Comparison of ENCODE assay signal across 28 cellular contexts in genomic region chr16:49703494-49703893, GRCh38.
DNase-seq lines count a peak whose midpoint lies in the region; TF ChIP-seq lines count a peak whose summit lies in the region.
"Had no signal": no experiment of that assay in that cellular context is flagged by ENCODE, and none has a peak within 500 bp of the region (broad histone marks: within the 10 kb centered on the region; RNA-seq: fewer than 3 reads in every experiment).

No MANE protein-coding gene starts in this region.

- H3K79me2 ChIP-seq in H9 (ENCODE audit: insufficient read depth, low read length) (no peaks in the 10 kb centered on the region), osteoblast (ENCODE audit: insufficient read depth, low read length) (no peaks in the 10 kb centered on the region)

- H2BK120ac ChIP-seq in H9 (ENCODE audit: low read depth, low read length, poor library complexity, severe bottlenecking): no peak overlapping the region

- H3T11ph ChIP-seq in H9 (ENCODE audit: low read length): no peak overlapping the region

- H3K27ac Mint-ChIP-seq in H9 (peak overlapping the region; percentile 53 to 95 (median 57); a peak in 3 of 7 replicates), endothelial cell (ENCODE audit: unreplicated experiment) (no peak overlapping the region)
- H3K27ac Mint-ChIP-seq: activated CD8-positive, alpha-beta memory T cell treated with anti-CD3 and anti-CD28 coated beads, Interleukin-2, amount 10 ng/mL, durations not matched to agents 7 days and 5 days; activated T-cell treated with anti-CD3 and anti-CD28 coated beads, Interleukin-2, amount 50 U/mL, for 72 hours; T-helper 1 cell treated with Interleukin-12 subunit alpha and Interleukin-12 subunit beta and Interleukin-4 antibody, amounts not matched to agents 30 μg/mL and 1 μg/mL, for 36 hours had no signal

- H3K27me3 Mint-ChIP-seq in H9 (ENCODE audit: low read depth): no peaks in the 10 kb centered on the region
- H3K27me3 Mint-ChIP-seq in endothelial cell (ENCODE audit: unreplicated experiment): no peaks in the 10 kb centered on the region

- H2AFZ ChIP-seq in H9 (ENCODE audit: low read length) (no peak overlapping the region), osteoblast (ENCODE audit: low read length) (no peak overlapping the region)

- no peak overlapping the region for H2BK12ac ChIP-seq in H9 (ENCODE audit: insufficient read length, low read depth, low read length)

- no peak overlapping the region for H3K4me3 ChIP-seq in SJCRH30
- no peak overlapping the region; the same call in 1 of the 2 replicates for H3K4me3 ChIP-seq in iPS-20b (ENCODE audit: low read length)
- no peak overlapping the region for H3K4me3 ChIP-seq in osteoblast (ENCODE audit: insufficient read depth, low read length)
- H3K4me3 ChIP-seq: heart right ventricle, MG63, stomach had no signal

- no peak for DNase-seq in H9
- peak; percentile 24 to 46 for DNase-seq in SJCRH30
- DNase-seq in osteoblast (ENCODE audit: insufficient read length, low spot score, missing footprints): peak; percentile 10
- DNase-seq in AG08395 (ENCODE audit: low spot score): no peak
- no peak for DNase-seq in activated effector memory CD4-positive, alpha-beta T cell treated with Interleukin-2 at 50 U/mL for 16 hours
- DNase-seq in endothelial cell (ENCODE audit: low spot score): no peak
- DNase-seq: activated CD4-positive, alpha-beta T cell treated with anti-CD3 and anti-CD28 coated beads, Interleukin-2, amount 50 U/mL, for 4 hours; activated CD8-positive, alpha-beta memory T cell treated with anti-CD3 and anti-CD28 coated beads, Interleukin-2, amount 10 ng/mL, durations not matched to agents 7 days and 5 days; activated naive CD4-positive, alpha-beta T cell treated with Interleukin-2 at 50 U/mL for 16 hours; activated T-cell treated with anti-CD3 and anti-CD28 coated beads, Interleukin-2, amount 50 U/mL, for 72 hours; Caco-2; central memory CD4-positive, alpha-beta T cell; cortex of kidney; DMS79 treated with DMSO at 0.1 percent for 48 hours; foreskin melanocyte; GDM1; heart right ventricle; MG63; NCI-H2029 treated with DMSO at 0.1 percent for 48 hours; NCI-H524; OCI-M1; stimulated activated CD4-positive, alpha-beta T cell treated with anti-CD3 and anti-CD28 coated beads, Interleukin-12 subunit alpha, Interleukin-12 subunit beta, amount 100 ng/mL, for 4 hours; stimulated activated CD4-positive, alpha-beta T cell treated with anti-CD3 and anti-CD28 coated beads, Interleukin-2, amount 100 ng/mL, for 48 hours; stomach had no signal

- no peak overlapping the region for H3K23ac ChIP-seq in H9 (ENCODE audit: insufficient read length, low read depth, low read length)

- H3K9me3 Mint-ChIP-seq in H9: no peaks in the 10 kb centered on the region
- H3K9me3 Mint-ChIP-seq in endothelial cell (ENCODE audit: unreplicated experiment): no peaks in the 10 kb centered on the region
- H3K9me3 Mint-ChIP-seq: activated T-cell treated with anti-CD3 and anti-CD28 coated beads, Interleukin-2, amount 50 U/mL, for 72 hours; T-helper 1 cell treated with Interleukin-12 subunit alpha and Interleukin-12 subunit beta and Interleukin-4 antibody, amounts not matched to agents 30 μg/mL and 1 μg/mL, for 36 hours had no signal

- TF ChIP-seq CTCF in H9 (conservative IDR thresholded peaks at IDR 0.05) (no peak), osteoblast (IDR thresholded peaks at IDR 0.05; ENCODE audit: extremely low read depth, low read depth, low read length) (no peak), endothelial cell (IDR thresholded peaks at IDR 0.05; ENCODE audit: unreplicated experiment) (no peak)

- no peak overlapping the region for H3K9ac ChIP-seq in H9 (ENCODE audit: extremely low read depth, insufficient read length, low read length)
- peak overlapping the region; percentile 37; the same call in 1 of the 2 replicates for H3K9ac ChIP-seq in iPS-20b (ENCODE audit: low read depth, low read length)
- H3K9ac ChIP-seq: KMS-11 had no signal

- no peak overlapping the region for H4K8ac ChIP-seq in H9 (replicated peaks; ENCODE audit: insufficient read length, low read depth, low read length)

- H3K4me2 ChIP-seq in H9 (ENCODE audit: insufficient read depth, insufficient read length, low read length): no peak overlapping the region
- no peak overlapping the region for H3K4me2 ChIP-seq in osteoblast (ENCODE audit: insufficient read depth, low read length)
- H3K4me2 ChIP-seq: KMS-11 had no signal

- no peak overlapping the region for H4K5ac ChIP-seq in H9 (ENCODE audit: insufficient read length, low read depth, low read length)

- peaks cover 3% of the 10 kb centered on the region for H3K23me2 ChIP-seq in H9 (ENCODE audit: insufficient read length, low read depth, low read length, poor library complexity, severe bottlenecking)

- H2BK15ac ChIP-seq in H9 (ENCODE audit: low read depth, low read length): no peak overlapping the region

- H3K79me1 ChIP-seq in H9 (ENCODE audit: insufficient read depth, low read depth, low read length, poor library complexity, severe bottlenecking): no peaks in the 10 kb centered on the region

- H3K4me3 Mint-ChIP-seq in H9: no peak overlapping the region
- no peak overlapping the region for H3K4me3 Mint-ChIP-seq in endothelial cell (ENCODE audit: unreplicated experiment)
- H3K4me3 Mint-ChIP-seq: activated CD8-positive, alpha-beta memory T cell treated with anti-CD3 and anti-CD28 coated beads, Interleukin-2, amount 10 ng/mL, durations not matched to agents 7 days and 5 days; activated T-cell treated with anti-CD3 and anti-CD28 coated beads, Interleukin-2, amount 50 U/mL, for 72 hours; T-helper 1 cell treated with Interleukin-12 subunit alpha and Interleukin-12 subunit beta and Interleukin-4 antibody, amounts not matched to agents 30 μg/mL and 1 μg/mL, for 36 hours had no signal

- H3K27me3 ChIP-seq in H9 (ENCODE audit: insufficient read depth, low read length) (no peaks in the 10 kb centered on the region), SJCRH30 (no peaks in the 10 kb centered on the region), iPS-20b (ENCODE audit: insufficient read depth, low read length) (no peaks in the 10 kb centered on the region), osteoblast (ENCODE audit: insufficient read depth, low read length) (no peaks in the 10 kb centered on the region)
- H3K27me3 ChIP-seq: MG63 had no signal

- H3K27ac ChIP-seq in H9 (ENCODE audit: insufficient read length, low read depth, low read length) (no peak overlapping the region), SJCRH30 (peak overlapping the region; percentile 51), iPS-20b (ENCODE audit: low read length) (peak overlapping the region; percentile 34), osteoblast (ENCODE audit: low read depth, low read length) (no peak overlapping the region)
- H3K27ac ChIP-seq: heart right ventricle, KMS-11, neutrophil had no signal

- no peak overlapping the region for H3K18ac ChIP-seq in H9 (ENCODE audit: insufficient read length, low read depth, low read length)

- no peak overlapping the region for H4K91ac ChIP-seq in H9 (ENCODE audit: insufficient read length, low read depth, low read length)

- H4K20me1 ChIP-seq in H9 (ENCODE audit: control insufficient read depth, insufficient read depth, insufficient read length) (no peaks in the 10 kb centered on the region), osteoblast (ENCODE audit: insufficient read depth, low read length) (no peaks in the 10 kb centered on the region)

- H3K36me3 ChIP-seq in SJCRH30 (no peaks in the 10 kb centered on the region), iPS-20b (ENCODE audit: insufficient read depth, low read depth, low read length) (no peaks in the 10 kb centered on the region), osteoblast (ENCODE audit: insufficient read depth, low read length) (no peaks in the 10 kb centered on the region)
- H3K36me3 ChIP-seq: heart right ventricle, MG63, neutrophil, stomach had no signal

- H2AK5ac ChIP-seq in H9 (ENCODE audit: insufficient read length, low read length): no peak overlapping the region

- H3K14ac ChIP-seq in H9 (ENCODE audit: insufficient read depth, low read length): no peak overlapping the region

- H2BK20ac ChIP-seq in H9 (ENCODE audit: low read depth, low read length, poor library complexity, severe bottlenecking): no peak overlapping the region

- H3K4me1 ChIP-seq in H9 (ENCODE audit: insufficient read depth, low read length) (peaks cover 6% of the 10 kb centered on the region), SJCRH30 (peaks cover 30% of the 10 kb centered on the region), iPS-20b (ENCODE audit: insufficient read depth, low read length) (peaks cover 55% of the 10 kb centered on the region), osteoblast (ENCODE audit: insufficient read depth, low read length) (peaks cover 21% of the 10 kb centered on the region)
- H3K4me1 ChIP-seq: Caco-2 had no signal

- H3K36me3 Mint-ChIP-seq in H9 (ENCODE audit: insufficient read depth in 1 of 3, low read depth in 3 of 3) (no peaks in the 10 kb centered on the region; a peak in 2 of 7 replicates), endothelial cell (ENCODE audit: low read depth, unreplicated experiment) (peaks cover 7% of the 10 kb centered on the region)
- H3K36me3 Mint-ChIP-seq: activated CD8-positive, alpha-beta memory T cell treated with anti-CD3 and anti-CD28 coated beads, Interleukin-2, amount 10 ng/mL, durations not matched to agents 7 days and 5 days had no signal

- no peak overlapping the region for H2BK5ac ChIP-seq in H9 (ENCODE audit: insufficient read length, low read length)

- H3K4me1 Mint-ChIP-seq in H9: peaks cover 69 to 70% of the 10 kb centered on the region in 2 experiments
- H3K4me1 Mint-ChIP-seq in endothelial cell (ENCODE audit: unreplicated experiment): peaks cover 33% of the 10 kb centered on the region
- H3K4me1 Mint-ChIP-seq: activated CD8-positive, alpha-beta memory T cell treated with anti-CD3 and anti-CD28 coated beads, Interleukin-2, amount 10 ng/mL, durations not matched to agents 7 days and 5 days had no signal

- no peak overlapping the region for H3K56ac ChIP-seq in H9 (ENCODE audit: insufficient read length, low read depth, low read length)

- no CpG with 5 or more reads among the region's 4 CpGs for WGBS in H9 (ENCODE audit: extremely low coverage, insufficient read length, low lambda C conversion rate)

- H3K4ac ChIP-seq in H9 (ENCODE audit: low read depth, low read length): no peak overlapping the region

- H3K9me3 ChIP-seq in H9 (ENCODE audit: control insufficient read depth, low read depth, low read length) (no peaks in the 10 kb centered on the region), SJCRH30 (replicated peaks) (no peaks in the 10 kb centered on the region), iPS-20b (ENCODE audit: insufficient read depth, low read depth, low read length) (no peaks in the 10 kb centered on the region), osteoblast (ENCODE audit: low read depth, low read length) (no peaks in the 10 kb centered on the region)
- H3K9me3 ChIP-seq: Caco-2, MG63, neutrophil, stomach had no signal

Comparison
In these comparisons a context has a peak if more than half of its experiments do, and no peak if none do; other contexts are left out.
1. DNase-seq: peak in SJCRH30 (2 of 2) and osteoblast (single experiment); none in H9 (single experiment), AG08395 (single experiment), activated effector memory CD4-positive, alpha-beta T cell treated with Interleukin-2 at 50 U/mL for 16 hours (single experiment) and endothelial cell (single experiment).
2. H3K27ac ChIP-seq: peak in SJCRH30 (single experiment) and iPS-20b (single experiment); none in H9 (single experiment) and osteoblast (single experiment).